ENCODE assay signal across 8 cellular contexts in the genomic region with DNA sequence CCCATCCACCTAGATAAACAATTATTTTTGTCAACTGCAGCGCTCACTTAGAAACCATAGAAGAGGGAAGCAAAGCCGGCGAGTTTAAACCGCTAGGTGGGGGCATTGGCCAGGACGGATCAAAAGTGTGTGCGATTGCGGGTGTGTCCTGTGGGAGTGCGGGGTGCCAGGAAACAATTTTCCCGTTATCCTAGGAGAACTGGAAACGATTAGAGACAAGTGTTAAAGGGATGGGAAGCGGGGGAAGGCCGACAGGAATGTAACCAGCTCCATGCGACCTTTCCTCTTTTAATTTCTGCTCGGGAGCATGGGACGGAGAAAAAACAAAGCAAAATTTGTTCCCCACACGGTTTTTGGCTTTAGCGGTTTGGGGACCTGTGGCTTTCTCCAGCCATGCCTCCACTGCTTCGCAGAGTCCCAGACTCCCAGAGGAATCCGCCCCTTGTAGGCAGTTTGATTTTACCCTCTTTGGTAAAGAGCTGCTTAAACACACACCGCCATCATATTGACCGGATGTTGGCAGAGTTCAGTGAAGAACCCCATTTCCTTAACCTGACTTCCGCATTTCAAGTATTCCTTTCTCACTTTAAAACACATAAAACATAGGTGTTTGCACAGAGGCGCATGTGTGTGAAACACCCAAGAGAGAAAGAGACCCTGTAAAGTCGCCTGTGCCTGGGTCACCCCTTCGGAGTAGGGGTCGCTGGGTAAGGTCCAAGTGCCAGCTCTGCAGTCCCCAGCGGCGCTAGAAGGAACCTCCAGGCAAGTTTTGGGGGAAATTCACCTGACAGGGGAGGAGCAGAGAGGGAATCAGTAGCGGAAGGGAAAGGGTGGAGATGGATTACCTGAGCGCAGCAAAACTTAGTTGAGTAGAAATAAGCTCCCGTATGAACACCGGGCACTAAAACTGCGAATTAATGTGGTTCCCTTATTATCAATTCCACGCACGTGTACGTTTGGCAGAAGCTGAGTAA. TPM values are rescaled to one million over a fixed set of nuclear protein-coding genes. Genes with fewer than 3 reads are reported as not detected.
A peak's percentile ranks its signal among the peaks of the same experiment; 100 is the strongest.
DNase-seq lines count a peak whose midpoint lies in the region; ATAC-seq and TF ChIP-seq lines count a peak whose summit lies in the region.

No MANE protein-coding gene starts in this region.

- H3K23ac ChIP-seq in mesenchymal stem cell (ENCODE audit: low read length in 2 of 2): peak overlapping the region in 1 of 2 experiments; percentile 42

- H4K8ac ChIP-seq in mesenchymal stem cell (ENCODE audit: low read length): peak overlapping the region; percentile 80

- H3K14ac ChIP-seq in mesenchymal stem cell (ENCODE audit: low read length in 2 of 2): no peak overlapping the region

- ATAC-seq in GM19351 (IDR thresholded peaks at IDR 0.05; ENCODE audit: unreplicated experiment) (peak; percentile 85), HG03280 (IDR thresholded peaks at IDR 0.05; ENCODE audit: unreplicated experiment) (peak; percentile 86)

- H3K4me3 ChIP-seq in endodermal cell (ENCODE audit: low read length): peak overlapping the region; percentile 89
- H3K4me3 ChIP-seq in mesenchymal stem cell (ENCODE audit: insufficient read depth in 1 of 2, low read depth in 1 of 2, low read length in 2 of 2): peak overlapping the region; percentile 62 to 83

- peak overlapping the region; percentile 75 for H3K4me2 ChIP-seq in mesenchymal stem cell (ENCODE audit: low read length, poor library complexity, severe bottlenecking)

- H3K4me3 Mint-ChIP-seq in endodermal cell (peak overlapping the region; percentile 77), type B pancreatic cell (peak overlapping the region; percentile 88)

- peaks cover 1% of the 10 kb centered on the region for H3K79me1 ChIP-seq in mesenchymal stem cell (replicated peaks; ENCODE audit: low read length, poor library complexity, severe bottlenecking)

- DNase-seq in DMS53 (lab: John Stamatoyannopoulos, UW) (peak; percentile 83), SW480 (ENCODE audit: low spot score) (peak; percentile 18), endodermal cell (peak; percentile 87), mesenchymal stem cell (peak; percentile 81), type B pancreatic cell (ENCODE audit: extremely low spot score, unreplicated experiment) (peak; percentile 76), OCI-M2 (lab: John Stamatoyannopoulos, UW; ENCODE audit: unreplicated experiment) (no peak)

- no peaks in the 10 kb centered on the region for H3K9me3 Mint-ChIP-seq in endodermal cell
- no peaks in the 10 kb centered on the region for H3K9me3 Mint-ChIP-seq in type B pancreatic cell

- H3K4ac ChIP-seq in mesenchymal stem cell (ENCODE audit: low read depth in 1 of 2, low read length in 2 of 2): peak overlapping the region in 1 of 2 experiments; percentile 74

- H2BK12ac ChIP-seq in mesenchymal stem cell (ENCODE audit: low read length in 2 of 2): no peak overlapping the region

- peaks cover 72% of the 10 kb centered on the region for H3K27me3 ChIP-seq in endodermal cell (ENCODE audit: control insufficient read depth, insufficient read depth, low read length, poor library complexity, severe bottlenecking)
- H3K27me3 ChIP-seq in mesenchymal stem cell (ENCODE audit: control insufficient read depth in 1 of 2, insufficient read depth in 1 of 2, low read length in 2 of 2): peaks cover 3 to 49% of the 10 kb centered on the region in 2 experiments

- H3K36me3 Mint-ChIP-seq in endodermal cell (ENCODE audit: low read depth): no peaks in the 10 kb centered on the region
- H3K36me3 Mint-ChIP-seq in type B pancreatic cell: no peaks in the 10 kb centered on the region

- no peaks in the 10 kb centered on the region for H3K36me3 ChIP-seq in endodermal cell (ENCODE audit: control insufficient read depth, insufficient read depth, low read length)
- H3K36me3 ChIP-seq in mesenchymal stem cell (ENCODE audit: control insufficient read depth in 1 of 2, insufficient read depth in 2 of 2, low read depth in 1 of 2, low read length in 2 of 2): no peaks in the 10 kb centered on the region

- H3K4me1 ChIP-seq in endodermal cell (ENCODE audit: control insufficient read depth, insufficient read depth, low read length) (no peaks in the 10 kb centered on the region), mesenchymal stem cell (ENCODE audit: control insufficient read depth, insufficient read depth, low read depth, low read length) (peaks cover 27% of the 10 kb centered on the region)

- H2BK5ac ChIP-seq in mesenchymal stem cell (ENCODE audit: low read depth, low read length, poor library complexity, severe bottlenecking): no peak overlapping the region

- H3K27me3 Mint-ChIP-seq in endodermal cell (ENCODE audit: insufficient read depth): peaks cover 82% of the 10 kb centered on the region
- peaks cover 78% of the 10 kb centered on the region for H3K27me3 Mint-ChIP-seq in type B pancreatic cell

- H2AFZ ChIP-seq in mesenchymal stem cell (ENCODE audit: low read depth, low read length): peak overlapping the region; percentile 51

- WGBS in endodermal cell (ENCODE audit: insufficient coverage in 1 of 2, insufficient read length in 1 of 2), 2 experiments: 5 to 7% methylated on average over 18 to 36 of the region's 36 CpGs
- WGBS in mesenchymal stem cell: 5% methylated on average over 36 of the region's 36 CpGs

- H2BK120ac ChIP-seq in mesenchymal stem cell (ENCODE audit: low read depth, low read length): no peak overlapping the region

- no peaks in the 10 kb centered on the region for H3K9me3 ChIP-seq in endodermal cell (ENCODE audit: control insufficient read depth, low read length)
- H3K9me3 ChIP-seq in mesenchymal stem cell (ENCODE audit: control insufficient read depth, low read length): peaks cover 4% of the 10 kb centered on the region

- H3K27ac Mint-ChIP-seq in endodermal cell (no peak overlapping the region), type B pancreatic cell (peak overlapping the region; percentile 19)

- TF ChIP-seq CTCF in endodermal cell (conservative IDR thresholded peaks at IDR 0.05) (peak; percentile 82), type B pancreatic cell (conservative IDR thresholded peaks at IDR 0.05) (peak; percentile 81)

- H3K18ac ChIP-seq in mesenchymal stem cell (ENCODE audit: low read depth in 1 of 2, low read length in 2 of 2): peak overlapping the region in 1 of 2 experiments; percentile 34

- H3K4me1 Mint-ChIP-seq in endodermal cell (peaks cover 6% of the 10 kb centered on the region), type B pancreatic cell (ENCODE audit: unreplicated experiment) (peaks cover 10% of the 10 kb centered on the region)

- H2AK5ac ChIP-seq in mesenchymal stem cell (ENCODE audit: low read length, severe bottlenecking): no peak overlapping the region

- H3K27ac ChIP-seq in endodermal cell (ENCODE audit: low read depth, low read length): no peak overlapping the region
- H3K27ac ChIP-seq in mesenchymal stem cell (ENCODE audit: low read length, poor library complexity, severe bottlenecking): peak overlapping the region; percentile 80

- H2BK15ac ChIP-seq in mesenchymal stem cell (ENCODE audit: low read depth, poor library complexity, severe bottlenecking): peak overlapping the region; percentile 12

- no peak overlapping the region for H3K9ac ChIP-seq in endodermal cell (ENCODE audit: extremely low read depth, low read length, poor library complexity, severe bottlenecking)
- peak overlapping the region; percentile 83 for H3K9ac ChIP-seq in mesenchymal stem cell (ENCODE audit: low read length)

- H4K91ac ChIP-seq in mesenchymal stem cell (ENCODE audit: low read length): peak overlapping the region; percentile 10

RNA-seq across cellular contexts. Expression of a gene that starts 3.1 kb away (rescaled TPM):
- total RNA-seq in endodermal cell (1 to 10 TPM; 2.9 to 3.9 TPM), type B pancreatic cell (ENCODE audit: low replicate concordance) (1.9 and 5.5 TPM in 2 replicates)
- polyA plus RNA-seq in endodermal cell (2013, experiment 1 of 2): 0.39 TPM
- polyA plus RNA-seq in endodermal cell (2013, experiment 2 of 2): 0.17 TPM
- 3.3 TPM for polyA plus RNA-seq in mesenchymal stem cell (2013, experiment 1 of 2)
- polyA plus RNA-seq in mesenchymal stem cell (2013, experiment 2 of 2): 3.7 TPM
